In genomic region chr5:132438276-132438645, GRCh38 we compare ENCODE assay signal across 8 cellular contexts. TPM values are rescaled to one million over a fixed set of nuclear protein-coding genes. Genes with fewer than 3 reads are reported as not detected.
DNase-seq lines count a peak whose midpoint lies in the region; ATAC-seq, FAIRE-seq and TF ChIP-seq lines count a peak whose summit lies in the region.
"Not testable (repeated sequence)": the region's sequence is repeated elsewhere in the genome, so short reads cannot be mapped to it uniquely, and the experiment has no call there.

No MANE protein-coding gene starts in this region.

- H3K4me1 Mint-ChIP-seq in CD8-positive, alpha-beta T cell (ENCODE audit: low read depth) = peaks cover 90% of the 10 kb centered on the region
- peaks cover 88% of the 10 kb centered on the region for H3K4me1 Mint-ChIP-seq in activated T-cell treated with anti-CD3 and anti-CD28 coated beads, Interleukin-2, amount 50 U/mL, for 24 hours (ENCODE audit: low read depth)
- H3K4me1 Mint-ChIP-seq in astrocyte (ENCODE audit: low read depth, unreplicated experiment) = peaks cover 62% of the 10 kb centered on the region
- H3K4me1 Mint-ChIP-seq in naive thymus-derived CD4-positive, alpha-beta T cell = peaks cover 68 to 96% (median 83%) of the 10 kb centered on the region in 7 donors

- not testable (repeated sequence) for H3K36me3 ChIP-seq in CD8-positive, alpha-beta T cell (ENCODE audit: insufficient read depth, low read length); SJSA1; astrocyte (ENCODE audit: insufficient read depth, low read length); naive thymus-derived CD4-positive, alpha-beta T cell (ENCODE audit: control insufficient read depth in 2 of 3, insufficient read depth in 3 of 3, low read length in 3 of 3); upper lobe of right lung
- H3K36me3 ChIP-seq in heart right ventricle = peaks cover 0 to 10% (median 0%) of the 10 kb centered on the region in 9 donors

- H3K36me3 Mint-ChIP-seq in CD8-positive, alpha-beta T cell = peaks cover 42% of the 10 kb centered on the region
- H3K36me3 Mint-ChIP-seq in activated T-cell treated with anti-CD3 and anti-CD28 coated beads, Interleukin-2, amount 50 U/mL, for 24 hours (ENCODE audit: low read depth) = peaks cover 46% of the 10 kb centered on the region
- not testable (repeated sequence) for H3K36me3 Mint-ChIP-seq in astrocyte (ENCODE audit: low read depth, unreplicated experiment)
- H3K36me3 Mint-ChIP-seq in naive thymus-derived CD4-positive, alpha-beta T cell = peaks cover 0 to 27% (median 20%) of the 10 kb centered on the region in 5 donors

- not testable (repeated sequence) for H3K27me3 Mint-ChIP-seq in CD8-positive, alpha-beta T cell (ENCODE audit: low read depth); activated T-cell treated with anti-CD3 and anti-CD28 coated beads, Interleukin-2, amount 50 U/mL, for 24 hours; astrocyte (ENCODE audit: low read depth, unreplicated experiment); naive thymus-derived CD4-positive, alpha-beta T cell

- ATAC-seq in CD8-positive, alpha-beta T cell; heart right ventricle; naive thymus-derived CD4-positive, alpha-beta T cell; upper lobe of right lung: not testable (repeated sequence)

- CTCF ChIA-PET in CD8-positive, alpha-beta T cell (lab: Charles Lee) = interaction anchor here (1.0 to 6.1 kb wide), 18 partner anchors 9 to 165 kb away, joined by 3 to 31 read pairs (median 4); partner anchors contain the start of gene IRF1
- CTCF ChIA-PET in naive thymus-derived CD4-positive, alpha-beta T cell (lab: Charles Lee) = interaction anchor here (0.6 to 3.6 kb wide), 12 partner anchors 9 to 63 kb away, joined by 3 to 27 read pairs (median 4); partner anchors contain the start of gene IRF1

- H3K4me3 Mint-ChIP-seq in CD8-positive, alpha-beta T cell = peak overlapping the region; percentile 63
- H3K4me3 Mint-ChIP-seq in activated T-cell treated with anti-CD3 and anti-CD28 coated beads, Interleukin-2, amount 50 U/mL, for 24 hours = peak overlapping the region; percentile 25
- H3K4me3 Mint-ChIP-seq in astrocyte (ENCODE audit: unreplicated experiment) = peak overlapping the region; percentile 14
- peak overlapping the region; percentile 57 to 79 (median 68) for H3K4me3 Mint-ChIP-seq in naive thymus-derived CD4-positive, alpha-beta T cell

- peaks cover 84% of the 10 kb centered on the region for H3K4me1 ChIP-seq in CD8-positive, alpha-beta T cell (ENCODE audit: insufficient read depth, low read length)
- H3K4me1 ChIP-seq in SJSA1 (replicated peaks) (peaks cover 56% of the 10 kb centered on the region), astrocyte (ENCODE audit: insufficient read depth, low read length) (peaks cover 30% of the 10 kb centered on the region), heart right ventricle (peaks cover 39 to 99% (median 87%) of the 10 kb centered on the region in 9 donors), upper lobe of right lung (peaks cover 63% of the 10 kb centered on the region)
- peaks cover 61 to 86% of the 10 kb centered on the region in 2 donors for H3K4me1 ChIP-seq in naive thymus-derived CD4-positive, alpha-beta T cell (ENCODE audit: control insufficient read depth in 2 of 2, insufficient read depth in 2 of 2, low read length in 2 of 2)

- peak overlapping the region; percentile 31 for H3K27ac ChIP-seq in CD8-positive, alpha-beta T cell (ENCODE audit: low read depth, low read length)
- peak overlapping the region; percentile 73 for H3K27ac ChIP-seq in SJSA1
- peak overlapping the region; percentile 24 for H3K27ac ChIP-seq in astrocyte (ENCODE audit: low read depth, low read length)
- H3K27ac ChIP-seq in heart right ventricle = peak overlapping the region; percentile 26 to 90 (median 78)
- peak overlapping the region; percentile 67 for H3K27ac ChIP-seq in naive thymus-derived CD4-positive, alpha-beta T cell (ENCODE audit: low read depth, low read length)
- peak overlapping the region; percentile 67 for H3K27ac ChIP-seq in upper lobe of right lung

- not testable (repeated sequence) for H3K9me3 ChIP-seq in CD8-positive, alpha-beta T cell (ENCODE audit: low read length); SJSA1 (replicated peaks); astrocyte (ENCODE audit: insufficient read depth, low read depth, low read length); heart right ventricle; naive thymus-derived CD4-positive, alpha-beta T cell (ENCODE audit: control insufficient read depth in 2 of 3, low read length in 3 of 3); upper lobe of right lung

- H3K79me2 ChIP-seq in astrocyte (ENCODE audit: insufficient read depth, low read length) = not testable (repeated sequence)

- not testable (repeated sequence) for FAIRE-seq in astrocyte (lab: Jason Lieb, UNC)

- not testable (repeated sequence) for H3K4me3 ChIP-seq in CD8-positive, alpha-beta T cell (ENCODE audit: low read depth, low read length); SJSA1; astrocyte (ENCODE audit: insufficient read depth, low read depth, low read length); heart right ventricle; upper lobe of right lung
- peak overlapping the region; percentile 25 for H3K4me3 ChIP-seq in naive thymus-derived CD4-positive, alpha-beta T cell (ENCODE audit: low read length)

- 94 to 95% methylated on average over 3 of the region's 3 CpGs for WGBS in heart right ventricle, 2 donors

- H3K9me3 Mint-ChIP-seq in CD8-positive, alpha-beta T cell; activated T-cell treated with anti-CD3 and anti-CD28 coated beads, Interleukin-2, amount 50 U/mL, for 24 hours; astrocyte (ENCODE audit: unreplicated experiment); naive thymus-derived CD4-positive, alpha-beta T cell: not testable (repeated sequence)

- POLR2A ChIA-PET in CD8-positive, alpha-beta T cell (lab: Charles Lee) = interaction anchor here (0.6 to 5.3 kb wide), 11 partner anchors 11 to 58 kb away, joined by 3 to 54 read pairs (median 6); partner anchors contain the start of gene IRF1
- POLR2A ChIA-PET in naive thymus-derived CD4-positive, alpha-beta T cell (lab: Charles Lee) = interaction anchor here (0.6 to 6.8 kb wide), 13 partner anchors 10 to 62 kb away, joined by 3 to 88 read pairs (median 9); partner anchors contain the start of gene IRF1

- DNase-seq in CD8-positive, alpha-beta T cell = peak in 1 of 7 experiments; percentile 40
- DNase-seq in SJSA1 (ENCODE audit: low read depth in 1 of 2, low spot score in 2 of 2) = peak in 1 of 2 experiments; percentile 16
- DNase-seq in activated T-cell treated with anti-CD3 and anti-CD28 coated beads, Interleukin-2, amount 50 U/mL, for 24 hours = peak; percentile 12
- not testable (repeated sequence) for DNase-seq in astrocyte (ENCODE audit: low read depth); heart right ventricle; naive thymus-derived CD4-positive, alpha-beta T cell; upper lobe of right lung
- peak; percentile 18 for DNase-seq in stimulated activated CD8-positive, alpha-beta memory T cell treated with anti-CD3 and anti-CD28 coated beads, Interleukin-4, amount 100 ng/mL, for 48 hours

- H2AFZ ChIP-seq in astrocyte (ENCODE audit: low read depth, low read length) = not testable (repeated sequence)

- H3K27ac Mint-ChIP-seq in CD8-positive, alpha-beta T cell = peak overlapping the region; percentile 87
- H3K27ac Mint-ChIP-seq in activated T-cell treated with anti-CD3 and anti-CD28 coated beads, Interleukin-2, amount 50 U/mL, for 24 hours = peak overlapping the region; percentile 88
- not testable (repeated sequence) for H3K27ac Mint-ChIP-seq in astrocyte (ENCODE audit: unreplicated experiment)
- peak overlapping the region; percentile 79 to 93 (median 85) for H3K27ac Mint-ChIP-seq in naive thymus-derived CD4-positive, alpha-beta T cell

- TF ChIP-seq CTCF in CD8-positive, alpha-beta T cell (IDR thresholded peaks at IDR 0.05); astrocyte (IDR thresholded peaks at IDR 0.05; ENCODE audit: insufficient read depth, low read depth, low read length); heart right ventricle (IDR thresholded peaks at IDR 0.05); upper lobe of right lung (IDR thresholded peaks at IDR 0.05): not testable (repeated sequence)

- not testable (repeated sequence) for H3K4me2 ChIP-seq in astrocyte (ENCODE audit: low read length)

- peak overlapping the region; percentile 8 for H3K9ac ChIP-seq in astrocyte (ENCODE audit: low read length)

- intact Hi-C loops in CD8-positive, alpha-beta T cell (cut with DNase I, micrococcal nuclease); heart right ventricle (cut with DNase I); naive thymus-derived CD4-positive, alpha-beta T cell (cut with micrococcal nuclease); upper lobe of right lung (cut with DNase I): not testable (repeated sequence)

- H4K20me1 ChIP-seq in astrocyte (ENCODE audit: insufficient read depth, low read length) = not testable (repeated sequence)

- not testable (repeated sequence) for H3K27me3 ChIP-seq in CD8-positive, alpha-beta T cell (ENCODE audit: insufficient read depth, low read length); SJSA1 (replicated peaks); astrocyte (ENCODE audit: insufficient read depth, low read length); heart right ventricle; naive thymus-derived CD4-positive, alpha-beta T cell (ENCODE audit: control insufficient read depth in 2 of 2, insufficient read depth in 2 of 2, low read length in 2 of 2); upper lobe of right lung

RNA-seq across cellular contexts. Expression of gene IRF1, which starts 52.3 kb away (rescaled TPM):
- 1,000 to 10,000 TPM; 1,214 to 1,250 TPM for total RNA-seq in CD8-positive, alpha-beta T cell
- 16.0 and 18.4 TPM in 2 replicates for total RNA-seq in SJSA1 (2014; rRNA removed; shearing (Covaris generic))
- 39.7 and 42.5 TPM in 2 replicates for total RNA-seq in astrocyte
- total RNA-seq in heart right ventricle = 100 to 1,000 TPM in 1 of 10 donors, 10 to 100 TPM in 8, 1 to 10 TPM in 1; 9.5 to 146 (median 19.2) TPM
- polyA plus RNA-seq in heart right ventricle = 10 to 100 TPM in 1 of 2 donors, 1 to 10 TPM in 1; 8.6 to 13.7 TPM
- 100 to 1,000 TPM; 118 to 632 (median 549) TPM for total RNA-seq in naive thymus-derived CD4-positive, alpha-beta T cell
- 100 to 1,000 TPM; 148 to 174 TPM for polyA plus RNA-seq in naive thymus-derived CD4-positive, alpha-beta T cell
- 59.5 TPM for total RNA-seq in upper lobe of right lung

Comparison
In these comparisons a context has a peak if more than half of its experiments do, and no peak if none do; other contexts are left out.
1. H3K27ac ChIP-seq: peak in every context shown above with its lines; median percentile 78 in heart right ventricle; 73 in SJSA1; 67 in naive thymus-derived CD4-positive, alpha-beta T cell; 67 in upper lobe of right lung; 31 in CD8-positive, alpha-beta T cell; 24 in astrocyte.
2. H3K4me3 Mint-ChIP-seq: peak in every context shown above with its lines; median percentile 68 in naive thymus-derived CD4-positive, alpha-beta T cell; 63 in CD8-positive, alpha-beta T cell; 25 in activated T-cell treated with anti-CD3 and anti-CD28 coated beads, Interleukin-2, amount 50 U/mL, for 24 hours; 14 in astrocyte.